ENCODE assay signal across 8 cellular contexts in the genomic region with DNA sequence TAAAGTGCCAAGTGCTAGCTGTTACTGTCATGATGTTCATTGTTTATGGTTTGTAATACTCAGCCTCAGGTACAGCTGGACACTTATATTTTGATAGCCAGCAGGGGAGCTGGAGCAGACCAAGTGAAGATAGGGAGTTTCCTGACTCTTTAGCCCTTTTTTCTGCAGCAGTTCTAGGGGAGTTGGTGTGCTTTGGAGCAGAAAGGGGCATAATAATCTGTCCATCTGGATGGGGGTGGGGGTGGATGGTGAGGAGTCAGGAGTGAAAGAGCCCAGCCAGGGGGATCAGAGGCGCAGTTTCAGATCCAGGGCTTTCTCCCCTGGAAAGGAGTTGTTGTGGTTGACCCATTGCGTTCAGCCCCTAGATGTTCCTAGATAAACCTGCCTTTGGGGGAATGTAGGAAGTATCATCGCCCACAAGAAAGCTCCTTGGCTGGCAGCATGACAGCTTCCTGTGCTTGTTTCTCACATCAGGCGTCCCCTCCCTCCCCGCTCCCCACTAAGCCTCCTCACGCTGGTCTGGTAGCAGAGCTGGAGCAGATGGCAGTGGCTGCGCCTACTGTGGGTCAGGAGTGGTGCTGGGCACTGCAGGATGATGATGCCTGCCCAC. TPM values are rescaled to one million over a fixed set of nuclear protein-coding genes. Genes with fewer than 3 reads are reported as not detected.
DNase-seq lines count a peak whose midpoint lies in the region; ATAC-seq and TF ChIP-seq lines count a peak whose summit lies in the region.

No MANE protein-coding gene starts in this region.

- H3K4me1 ChIP-seq in esophagus squamous epithelium, result peaks cover 21 to 73% (median 49%) of the 10 kb centered on the region in 3 donors
- peaks cover 79% of the 10 kb centered on the region for H3K4me1 ChIP-seq in skeletal muscle satellite cell (ENCODE audit: control insufficient read depth, insufficient read depth, low read length)

- peak overlapping the region; percentile 71 for H3K9ac ChIP-seq in skeletal muscle satellite cell (ENCODE audit: low read depth, low read length)

- no peak overlapping the region for H3K4me3 ChIP-seq in Jurkat, Clone E6-1 (ENCODE audit: low read length)
- H3K4me3 ChIP-seq in esophagus squamous epithelium (no peak overlapping the region), skeletal muscle satellite cell (ENCODE audit: low read length) (no peak overlapping the region)

- no peak for ATAC-seq in activated CD8-positive, alpha-beta T cell treated with anti-CD3 and anti-CD28 coated beads for 36 hours
- no peak for ATAC-seq in GM21619 (IDR thresholded peaks at IDR 0.05; ENCODE audit: unreplicated experiment)

- intact Hi-C loops in activated CD8-positive, alpha-beta T cell treated with anti-CD3 and anti-CD28 coated beads for 36 hours (cut with micrococcal nuclease), result no loop called here
- intact Hi-C loops in esophagus squamous epithelium (cut with DNase I), result no loop called here

- 74 to 90% methylated on average over 2 to 5 of the region's 7 CpGs for WGBS in esophagus squamous epithelium, 2 donors

- H3K9me3 Mint-ChIP-seq in activated CD8-positive, alpha-beta T cell treated with anti-CD3 and anti-CD28 coated beads for 36 hours, result no peaks in the 10 kb centered on the region

- POLR2A ChIA-PET in activated CD8-positive, alpha-beta T cell treated with anti-CD3 and anti-CD28 coated beads for 36 hours (lab: Charles Lee), result interaction anchor here (1.0 to 7.8 kb wide), 7 partner anchors 8 to 41 kb away, joined by 3 to 86 read pairs (median 21); a partner anchor contains a TSS

- H3K4me1 Mint-ChIP-seq in activated CD8-positive, alpha-beta T cell treated with anti-CD3 and anti-CD28 coated beads for 36 hours (ENCODE audit: low read depth), result peaks cover 79% of the 10 kb centered on the region

- peaks cover 43% of the 10 kb centered on the region for H3K36me3 Mint-ChIP-seq in activated CD8-positive, alpha-beta T cell treated with anti-CD3 and anti-CD28 coated beads for 36 hours (ENCODE audit: low read depth)

- H3K27ac ChIP-seq in esophagus squamous epithelium, result peak overlapping the region; percentile 67 to 89 (median 78)

- H3K36me3 ChIP-seq in esophagus squamous epithelium, result peaks cover 9 to 56% (median 10%) of the 10 kb centered on the region in 3 donors
- H3K36me3 ChIP-seq in skeletal muscle satellite cell (ENCODE audit: insufficient read depth, low read length), result peaks cover 25% of the 10 kb centered on the region

- H3K4me3 Mint-ChIP-seq in activated CD8-positive, alpha-beta T cell treated with anti-CD3 and anti-CD28 coated beads for 36 hours, result peak overlapping the region; percentile 65

- DNase-seq in Jurkat, Clone E6-1 (ENCODE audit: low read depth, low spot score), result peak; percentile 75
- DNase-seq in activated CD8-positive, alpha-beta T cell treated with anti-CD3 and anti-CD28 coated beads for 36 hours, result peak; percentile 71
- DNase-seq in esophagus squamous epithelium (lab: John Stamatoyannopoulos, UW), result no peak
- DNase-seq in NCI-H1436 (lab: John Stamatoyannopoulos, UW), result no peak
- no peak for DNase-seq in NCI-H1436 treated with DMSO at 0.1 percent for 48 hours (lab: John Stamatoyannopoulos, UW)
- no peak for DNase-seq in NOMO-1 (lab: John Stamatoyannopoulos, UW; ENCODE audit: unreplicated experiment in 2 of 2)

- H3K27ac Mint-ChIP-seq in activated CD8-positive, alpha-beta T cell treated with anti-CD3 and anti-CD28 coated beads for 36 hours, result peak overlapping the region; percentile 97

- TF ChIP-seq CTCF in activated CD8-positive, alpha-beta T cell treated with anti-CD3 and anti-CD28 coated beads for 36 hours (IDR thresholded peaks at IDR 0.05), result no peak
- no peak for TF ChIP-seq CTCF in esophagus squamous epithelium (IDR thresholded peaks at IDR 0.05)

- no peak for TF ChIP-seq POLR2A in esophagus squamous epithelium (IDR thresholded peaks at IDR 0.05)

- no peaks in the 10 kb centered on the region for H3K9me3 ChIP-seq in esophagus squamous epithelium
- H3K9me3 ChIP-seq in skeletal muscle satellite cell (replicated peaks; ENCODE audit: low read length), result no peaks in the 10 kb centered on the region

- H3K27me3 ChIP-seq in esophagus squamous epithelium (no peaks in the 10 kb centered on the region), skeletal muscle satellite cell (ENCODE audit: control insufficient read depth, insufficient read depth, low read length) (no peaks in the 10 kb centered on the region)

- no peaks in the 10 kb centered on the region for H3K27me3 Mint-ChIP-seq in activated CD8-positive, alpha-beta T cell treated with anti-CD3 and anti-CD28 coated beads for 36 hours

- peak overlapping the region; percentile 33 for H3K4me2 ChIP-seq in skeletal muscle satellite cell (ENCODE audit: low read length)

- CTCF ChIA-PET in activated CD8-positive, alpha-beta T cell treated with anti-CD3 and anti-CD28 coated beads for 36 hours (lab: Charles Lee), result interaction anchor here (1.0 to 14.0 kb wide), 4 partner anchors 18 to 131 kb away, joined by 3 to 234 read pairs (median 15); a partner anchor contains a TSS

RNA-seq across cellular contexts. Expression of a gene that starts 41.9 kb away (rescaled TPM):
- 34.2 TPM for polyA plus RNA-seq in Jurkat, Clone E6-1 (2012; ENCODE audit: insufficient read depth, insufficient read length)
- total RNA-seq in activated CD8-positive, alpha-beta T cell treated with anti-CD3 and anti-CD28 coated beads for 36 hours, result 100 to 1,000 TPM; 110 to 118 TPM
- 10 to 100 TPM; 31.6 to 51.4 (median 46.1) TPM for total RNA-seq in esophagus squamous epithelium
- 43.3 and 49.1 TPM in 2 replicates for total RNA-seq in skeletal muscle satellite cell (2012; rRNA removed)

RNA-seq across cellular contexts. Expression of a gene that starts 53.7 kb away (rescaled TPM):
- 14.9 TPM for polyA plus RNA-seq in Jurkat, Clone E6-1 (2012; ENCODE audit: insufficient read depth, insufficient read length)
- 10 to 100 TPM; 16.3 to 17.9 TPM for total RNA-seq in activated CD8-positive, alpha-beta T cell treated with anti-CD3 and anti-CD28 coated beads for 36 hours
- 10 to 100 TPM in 1 of 4 donors, 1 to 10 TPM in 3; 7.7 to 13.0 (median 8.3) TPM for total RNA-seq in esophagus squamous epithelium
- 14.7 and 18.1 TPM in 2 replicates for total RNA-seq in skeletal muscle satellite cell (2012; rRNA removed)

Comparison
In these comparisons a context has a peak if more than half of its experiments do, and no peak if none do; other contexts are left out.
1. DNase-seq: peak in Jurkat, Clone E6-1 (single experiment) and activated CD8-positive, alpha-beta T cell treated with anti-CD3 and anti-CD28 coated beads for 36 hours (single experiment); none in esophagus squamous epithelium (single experiment), NCI-H1436 (single experiment), NCI-H1436 treated with DMSO at 0.1 percent for 48 hours (single experiment) and NOMO-1 (0 of 2).